ENCODE assay signal across 19 cellular contexts in the genomic region with DNA sequence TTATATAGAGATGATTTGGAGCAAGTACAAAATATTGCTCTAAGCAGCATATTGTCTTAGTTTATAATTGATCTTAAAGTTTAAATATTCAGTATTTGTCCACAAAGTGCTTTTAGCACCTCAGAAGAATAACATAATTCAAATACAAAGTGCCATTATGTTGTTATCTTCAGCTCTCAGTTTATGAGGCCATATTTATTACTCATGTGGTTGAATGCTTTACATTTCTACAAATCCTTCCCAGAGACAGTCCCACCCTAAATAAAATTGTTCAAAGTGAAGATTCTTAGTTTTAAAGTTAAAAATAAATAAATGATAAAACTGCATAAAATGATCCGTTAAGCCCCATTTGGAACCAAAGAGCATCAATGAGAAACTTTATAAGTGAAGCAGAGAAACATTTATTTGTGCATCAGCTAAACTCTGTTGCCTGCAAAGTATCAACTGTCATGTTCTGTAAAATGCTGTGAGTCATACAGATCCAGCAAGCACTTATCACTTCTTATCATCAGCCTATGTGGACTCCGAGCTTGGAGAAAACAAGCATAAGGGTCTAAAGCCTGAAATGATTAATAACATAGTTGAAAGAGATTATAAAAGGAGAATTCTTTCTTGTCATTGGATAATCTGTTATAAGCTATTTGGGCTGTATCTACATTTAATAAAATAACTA.
DNase-seq lines count a peak whose midpoint lies in the region; ATAC-seq, FAIRE-seq and TF ChIP-seq lines count a peak whose summit lies in the region.
"Had no signal": no experiment of that assay in that cellular context is flagged by ENCODE, and none has a peak within 500 bp of the region (broad histone marks: within the 10 kb centered on the region; RNA-seq: fewer than 3 reads in every experiment).

No MANE protein-coding gene starts in this region.

- H3K27ac ChIP-seq in Panc1 (ENCODE audit: low read length) (peak overlapping the region; percentile 71), caudate nucleus (ENCODE audit: low read depth, low read length) (no peak overlapping the region)
- H3K27ac ChIP-seq: ascending aorta, HL-60, prostate gland had no signal

- H3K36me3 ChIP-seq in Panc1 (ENCODE audit: control insufficient read depth, insufficient read depth, low read length) = no peaks in the 10 kb centered on the region
- H3K36me3 ChIP-seq: ascending aorta, prostate gland had no signal

- in situ Hi-C loops in Panc1 (cut with HindIII; ENCODE audit: low pct_unique_long_range_greater_than_20kb, low sequenced_read_pairs) (no loop called here), KBM-7 (cut with MboI; ENCODE audit: low pct_unique_long_range_greater_than_20kb, low sequenced_read_pairs) (no loop called here)

- CTCF ChIA-PET in Panc1 (lab: Charles Lee) = no interaction called here

- no peak for TF ChIP-seq CTCF in Panc1 (IDR thresholded peaks at IDR 0.05)

- intact Hi-C loops in Panc1 (cut with micrococcal nuclease; ENCODE audit: unreplicated experiment) = no loop called here

- POLR2A ChIA-PET in Panc1 (lab: Charles Lee) = no interaction called here

- no peaks in the 10 kb centered on the region for H3K9me3 ChIP-seq in Panc1 (ENCODE audit: control insufficient read depth, insufficient read depth, low read depth, low read length)
- H3K9me3 ChIP-seq: ascending aorta, prostate gland had no signal

- BruUV-seq in Panc1 (replicated peaks; lab: Mats Ljungman, UMichigan) = no TSS peak

- H3K4me1 ChIP-seq in Panc1 (ENCODE audit: control insufficient read depth, insufficient read depth, low read length) = peaks cover 10% of the 10 kb centered on the region
- H3K4me1 ChIP-seq: ascending aorta, prostate gland had no signal

- FAIRE-seq in endometrium (lab: Jason Lieb, UNC) = peak; percentile 96
- FAIRE-seq in RCC 7860 (lab: Jason Lieb, UNC) = no peak

- no peaks in the 10 kb centered on the region for H3K27me3 ChIP-seq in Panc1 (ENCODE audit: control insufficient read depth, insufficient read depth, low read length)
- H3K27me3 ChIP-seq: ascending aorta had no signal

- ATAC-seq in Panc1 (peak; percentile 90), GM21619 (IDR thresholded peaks at IDR 0.05; ENCODE audit: unreplicated experiment) (no peak)
- ATAC-seq: effector memory CD8-positive, alpha-beta T cell; Right ventricle myocardium inferior had no signal

- no peak overlapping the region for H3K4me3 ChIP-seq in Panc1 (ENCODE audit: low read depth in 2 of 2, low read length in 2 of 2)
- H3K4me3 ChIP-seq: ascending aorta, prostate gland had no signal

- DNase-seq in HCEC 1CT = peak; percentile 53
- DNase-seq in Panc1 (ENCODE audit: low read depth, low spot score) = no peak
- DNase-seq in myocyte (ENCODE audit: low read depth) = peak; percentile 17
- no peak for DNase-seq in KBM-7
- DNase-seq in RCC 7860 (ENCODE audit: low spot score) = no peak
- no peak for DNase-seq in caudate nucleus (lab: John Stamatoyannopoulos, UW)
- DNase-seq: activated CD4-positive, alpha-beta memory T cell treated with anti-CD3 and anti-CD28 coated beads for 36 hours; DMS 273 treated with DMSO at 0.1 percent for 48 hours; effector memory CD8-positive, alpha-beta T cell; H9; head of caudate nucleus; Kasumi-1; NCI-H187 had no signal

Comparison
In these comparisons a context has a peak if more than half of its experiments do, and no peak if none do; other contexts are left out.
1. DNase-seq: peak in HCEC 1CT (single experiment) and myocyte (single experiment); none in Panc1 (single experiment), KBM-7 (single experiment), RCC 7860 (single experiment) and caudate nucleus (0 of 61).